ENCODE assay signal across 8 cellular contexts in genomic region chr7:41699532-41699931, GRCh38. TPM values are rescaled to one million over a fixed set of nuclear protein-coding genes. Genes with fewer than 3 reads are reported as not detected.
DNase-seq lines count a peak whose midpoint lies in the region; ATAC-seq and TF ChIP-seq lines count a peak whose summit lies in the region.

No MANE protein-coding gene starts in this region.

- no peaks in the 10 kb centered on the region for H3K36me3 ChIP-seq in A673 (ENCODE audit: insufficient read depth, low read length, poor library complexity, severe bottlenecking)
- H3K36me3 ChIP-seq in Panc1 (ENCODE audit: control insufficient read depth, insufficient read depth, low read length), result no peaks in the 10 kb centered on the region

- H3K27me3 Mint-ChIP-seq in nephron (ENCODE audit: low read depth), result peaks cover 44% of the 10 kb centered on the region

- POLR2A ChIA-PET in A673 (lab: Charles Lee; ENCODE audit: low non-redundant PET) (no interaction called here), Panc1 (lab: Charles Lee) (no interaction called here)

- CTCF ChIA-PET in A673 (lab: Charles Lee) (interaction anchor here (0.5 kb wide), 1 partner anchor 692 kb away, joined by 13 read pairs; no protein-coding TSS in a partner anchor), Panc1 (lab: Charles Lee) (no interaction called here)

- in situ Hi-C loops in Panc1 (cut with HindIII; ENCODE audit: low pct_unique_long_range_greater_than_20kb, low sequenced_read_pairs), result no loop called here

- no peaks in the 10 kb centered on the region for H3K9me3 Mint-ChIP-seq in nephron

- H3K9me3 ChIP-seq in A673 (ENCODE audit: low read depth, low read length, poor library complexity, severe bottlenecking), result no peaks in the 10 kb centered on the region
- no peaks in the 10 kb centered on the region for H3K9me3 ChIP-seq in Panc1 (ENCODE audit: control insufficient read depth, insufficient read depth, low read depth, low read length)

- H3K4me3 ChIP-seq in A673 (ENCODE audit: low read depth, low read length, poor library complexity, severe bottlenecking) (peak overlapping the region; percentile 35), Panc1 (ENCODE audit: low read depth in 2 of 2, low read length in 2 of 2) (peak overlapping the region; percentile 31 to 52; a peak in 3 of 4 replicates), fibroblast of mammary gland (ENCODE audit: control insufficient read depth, low read depth, low read length) (peak overlapping the region; percentile 81)

- BruUV-seq in A673 (replicated peaks; lab: Mats Ljungman, UMichigan) (no TSS peak), Panc1 (replicated peaks; lab: Mats Ljungman, UMichigan) (no TSS peak)

- H3K27ac ChIP-seq in A673 (ENCODE audit: low read depth, low read length, poor library complexity, severe bottlenecking) (no peak overlapping the region), Panc1 (ENCODE audit: low read length) (no peak overlapping the region)

- H3K36me3 Mint-ChIP-seq in nephron (ENCODE audit: low read depth), result no peaks in the 10 kb centered on the region

- DNase-seq in A673 (ENCODE audit: low spot score) (peak; percentile 19), Panc1 (ENCODE audit: low read depth, low spot score) (no peak), fibroblast of mammary gland (ENCODE audit: low read depth) (peak; percentile 51), foreskin melanocyte (no peak), LoVo (ENCODE audit: low spot score) (no peak)

- ATAC-seq in Panc1, result no peak
- no peak for ATAC-seq in HG03025 (IDR thresholded peaks at IDR 0.05; ENCODE audit: low FRiP score, unreplicated experiment)
- ATAC-seq in HG03439 (IDR thresholded peaks at IDR 0.05; ENCODE audit: unreplicated experiment), result no peak

- TF ChIP-seq CTCF in A673 (conservative IDR thresholded peaks at IDR 0.05; ENCODE audit: low read depth, low read length), result no peak
- TF ChIP-seq CTCF in Panc1 (IDR thresholded peaks at IDR 0.05), result no peak
- no peak for TF ChIP-seq CTCF in fibroblast of mammary gland (conservative IDR thresholded peaks at IDR 0.05; ENCODE audit: control insufficient read depth, insufficient read depth, low read depth, low read length)
- no peak for TF ChIP-seq CTCF in nephron (IDR thresholded peaks at IDR 0.05; ENCODE audit: unreplicated experiment in 3 of 3)

- H3K4me1 ChIP-seq in A673 (ENCODE audit: insufficient read depth, low read length, poor library complexity, severe bottlenecking) (peaks cover 11% of the 10 kb centered on the region), Panc1 (ENCODE audit: control insufficient read depth, insufficient read depth, low read length) (no peaks in the 10 kb centered on the region)

- intact Hi-C loops in A673 (cut with micrococcal nuclease; ENCODE audit: unreplicated experiment) (no loop called here), Panc1 (cut with micrococcal nuclease; ENCODE audit: unreplicated experiment) (no loop called here)

- H3K4me3 Mint-ChIP-seq in nephron, result peak overlapping the region; percentile 91 to 92 (median 92)

- H3K27ac Mint-ChIP-seq in nephron, result peak overlapping the region; percentile 69 to 87 (median 79)

- H3K4me1 Mint-ChIP-seq in nephron, result peaks cover 41% of the 10 kb centered on the region

- peaks cover 3% of the 10 kb centered on the region for H3K27me3 ChIP-seq in A673 (replicated peaks; ENCODE audit: insufficient read depth, low read depth, low read length, poor library complexity)
- peaks cover 8% of the 10 kb centered on the region for H3K27me3 ChIP-seq in Panc1 (ENCODE audit: control insufficient read depth, insufficient read depth, low read length)

RNA-seq across cellular contexts. Expression of gene INHBA, which starts 3.4 kb away (rescaled TPM):
- total RNA-seq in A673 (2021) (1.7 and 2.4 TPM in 2 replicates), Panc1 (2021; ENCODE audit: unreplicated experiment) (0.28 TPM)
- 0.48 TPM for polyA plus RNA-seq in Panc1 (2012; ENCODE audit: insufficient read length)

Comparison
In these comparisons a context has a peak if more than half of its experiments do, and no peak if none do; other contexts are left out.
1. DNase-seq: peak in A673 (single experiment) and fibroblast of mammary gland (single experiment); none in Panc1 (single experiment), foreskin melanocyte (single experiment) and LoVo (single experiment).
2. Peak in every context shown above with its lines, with median percentiles within 50 percentile points of each other: H3K4me3 ChIP-seq.